23 cellular contexts compared by ENCODE assay signal in genomic region chr13:32610977-32611376, GRCh38. TPM values are rescaled to one million over a fixed set of nuclear protein-coding genes. Genes with fewer than 3 reads are reported as not detected.
DNase-seq lines count a peak whose midpoint lies in the region; ATAC-seq, FAIRE-seq and TF ChIP-seq lines count a peak whose summit lies in the region.
"Had no signal": no experiment of that assay in that cellular context is flagged by ENCODE, and none has a peak within 500 bp of the region (broad histone marks: within the 10 kb centered on the region; RNA-seq: fewer than 3 reads in every experiment).

No MANE protein-coding gene starts in this region.

- no peaks in the 10 kb centered on the region for H3K27me3 ChIP-seq in HepG2 (ENCODE audit: control insufficient read depth in 1 of 2, insufficient read depth in 2 of 2, low read length in 2 of 2)
- H3K27me3 ChIP-seq in right lobe of liver: no peaks in the 10 kb centered on the region
- no peaks in the 10 kb centered on the region for H3K27me3 ChIP-seq in K562 (ENCODE audit: control insufficient read depth in 2 of 2, insufficient read depth in 2 of 2, low read length in 2 of 2)

- H3K9me3 ChIP-seq in HepG2 (ENCODE audit: low read length): 0 out of 2 replicates have a peak, but pooled peaks cover 6% of the 10 kb centered on the region
- no peaks in the 10 kb centered on the region for H3K9me3 ChIP-seq in right lobe of liver
- no peaks in the 10 kb centered on the region for H3K9me3 ChIP-seq in K562 (replicated peaks; ENCODE audit: control insufficient read depth, insufficient read depth, low read depth, low read length)

- DNase-seq in activated T-cell treated with anti-CD3 and anti-CD28 coated beads, Interleukin-2, amount 50 U/mL, for 72 hours: no peak
- no peak for DNase-seq in activated T-cell treated with anti-CD3 and anti-CD28 coated beads, Interleukin-2, amount 50 U/mL, for 24 hours
- DNase-seq in HepG2 (ENCODE audit: low spot score): no peak
- DNase-seq in right lobe of liver: no peak
- DNase-seq in K562 (ENCODE audit: extremely low read depth in 1 of 4, low spot score in 3 of 4): no peak
- DNase-seq in superior temporal gyrus (ENCODE audit: extremely low spot score): peak; percentile 5
- DNase-seq in AG20443 (ENCODE audit: low spot score): no peak
- DNase-seq: ACHN; C1 segment of cervical spinal cord; Calu3; CD4-positive, alpha-beta memory T cell; COR-L47; DMS53; DMS79 treated with DMSO at 0.1 percent for 48 hours; GF-D8; H7 had no signal

- WGBS in HepG2 (ENCODE audit: low lambda C conversion rate): 100% methylated on average over 1 of the region's 1 CpG
- 70% methylated on average over 1 of the region's 1 CpG for WGBS in right lobe of liver (ENCODE audit: insufficient coverage, low coverage, low lambda C conversion rate, missing lambda C conversion rate)
- WGBS in K562 (ENCODE audit: insufficient coverage, low coverage, missing lambda C conversion rate): no CpG with 5 or more reads among the region's 1 CpG

- H3K27me3 Mint-ChIP-seq in activated T-cell treated with anti-CD3 and anti-CD28 coated beads, Interleukin-2, amount 50 U/mL, for 72 hours (ENCODE audit: low read depth): no peaks in the 10 kb centered on the region
- H3K27me3 Mint-ChIP-seq in activated T-cell treated with anti-CD3 and anti-CD28 coated beads, Interleukin-2, amount 50 U/mL, for 24 hours: no peaks in the 10 kb centered on the region
- H3K27me3 Mint-ChIP-seq: CD4-positive, alpha-beta memory T cell had no signal

- TF ChIP-seq EP300 in HepG2 (IDR thresholded peaks at IDR 0.05; ENCODE audit: low read depth in 2 of 2, low read length in 2 of 2): no peak
- no peak for TF ChIP-seq EP300 in HepG2 (CRISPR knock-in tag; IDR thresholded peaks at IDR 0.05; ENCODE audit: borderline replicate concordance)
- TF ChIP-seq EP300 in K562 (IDR thresholded peaks at IDR 0.05; ENCODE audit: low read length): no peak

- H3K4me3 ChIP-seq in HepG2 (replicated peaks in 1 of 3; ENCODE audit: insufficient read depth in 1 of 3, low read depth in 2 of 3, low read length in 3 of 3) (no peak overlapping the region), right lobe of liver (no peak overlapping the region), K562 (no peak overlapping the region)

- H3K79me2 ChIP-seq in HepG2 (ENCODE audit: insufficient read depth, low read length) (peaks cover 88% of the 10 kb centered on the region), K562 (ENCODE audit: control insufficient read depth, insufficient read depth, low read length) (peaks cover 76% of the 10 kb centered on the region)

- no peak for ATAC-seq in activated T-cell treated with anti-CD3 and anti-CD28 coated beads, Interleukin-2, amount 50 U/mL, for 72 hours (replicated peaks in 1 of 2)
- no peak for ATAC-seq in HepG2
- ATAC-seq in right lobe of liver: no peak
- ATAC-seq in K562: no peak
- no peak for ATAC-seq in HG03460 (IDR thresholded peaks at IDR 0.05; ENCODE audit: unreplicated experiment)
- ATAC-seq: HCT116 had no signal

- H3K36me3 Mint-ChIP-seq in activated T-cell treated with anti-CD3 and anti-CD28 coated beads, Interleukin-2, amount 50 U/mL, for 72 hours (ENCODE audit: insufficient read depth in 2 of 2): peaks cover 16 to 24% of the 10 kb centered on the region in 2 donors
- peaks cover 60% of the 10 kb centered on the region for H3K36me3 Mint-ChIP-seq in activated T-cell treated with anti-CD3 and anti-CD28 coated beads, Interleukin-2, amount 50 U/mL, for 24 hours (ENCODE audit: low read depth)

- no peak overlapping the region for H2AFZ ChIP-seq in HepG2 (ENCODE audit: low read length)
- H2AFZ ChIP-seq in K562 (ENCODE audit: low read depth, low read length): no peak overlapping the region

- H3K4me1 ChIP-seq in HepG2 (ENCODE audit: insufficient read depth, low read length): peaks cover 43% of the 10 kb centered on the region
- H3K4me1 ChIP-seq in right lobe of liver: peaks cover 0 to 12% (median 0%) of the 10 kb centered on the region in 4 donors
- no peaks in the 10 kb centered on the region; a peak in 1 of 5 replicates for H3K4me1 ChIP-seq in K562 (replicated peaks in 1 of 2; ENCODE audit: control insufficient read depth in 2 of 2, insufficient read depth in 2 of 2, low read length in 2 of 2)

- POLR2A ChIA-PET in HepG2 (lab: Yijun Ruan, JAX) (no interaction called here), K562 (lab: Yijun Ruan, JAX) (no interaction called here)

- in situ Hi-C loops in HepG2 (cut with HindIII; ENCODE audit: extremely low pct_ligation_motif_present, low pct_unique_long_range_greater_than_20kb): no loop called here
- in situ Hi-C loops in K562 (cut with MboI): no loop called here

- H3K4me3 Mint-ChIP-seq in activated T-cell treated with anti-CD3 and anti-CD28 coated beads, Interleukin-2, amount 50 U/mL, for 72 hours: no peak overlapping the region
- no peak overlapping the region for H3K4me3 Mint-ChIP-seq in activated T-cell treated with anti-CD3 and anti-CD28 coated beads, Interleukin-2, amount 50 U/mL, for 24 hours

- peaks cover 8 to 10% of the 10 kb centered on the region in 2 donors for H3K9me3 Mint-ChIP-seq in activated T-cell treated with anti-CD3 and anti-CD28 coated beads, Interleukin-2, amount 50 U/mL, for 72 hours
- H3K9me3 Mint-ChIP-seq in activated T-cell treated with anti-CD3 and anti-CD28 coated beads, Interleukin-2, amount 50 U/mL, for 24 hours: peaks cover 31% of the 10 kb centered on the region

- TF ChIP-seq POLR2A in HepG2 (IDR thresholded peaks at IDR 0.05; ENCODE audit: insufficient read depth in 1 of 2, low read depth in 2 of 2, low read length in 2 of 2): no peak
- no peak for TF ChIP-seq POLR2A in right lobe of liver (IDR thresholded peaks at IDR 0.05)
- no peak for TF ChIP-seq POLR2A in K562 (conservative IDR thresholded peaks at IDR 0.05)

- no peak for FAIRE-seq in HepG2 (lab: Jason Lieb, UNC)
- FAIRE-seq in K562 (lab: Jason Lieb, UNC): no peak
- FAIRE-seq: A204.1, GM12891, GM18507, H1 had no signal

- H3K9me1 ChIP-seq in K562 (ENCODE audit: control insufficient read depth, insufficient read depth, low read length): no peaks in the 10 kb centered on the region

- H3K9ac ChIP-seq in HepG2 (ENCODE audit: insufficient read depth, low read depth, low read length): no peak overlapping the region
- H3K9ac ChIP-seq in K562 (ENCODE audit: insufficient read depth in 1 of 2, low read depth in 2 of 2, low read length in 2 of 2): no peak overlapping the region

- H3K36me3 ChIP-seq in HepG2 (replicated peaks in 1 of 2; ENCODE audit: control insufficient read depth in 1 of 2, insufficient read depth in 2 of 2, low read length in 2 of 2): no peaks in the 10 kb centered on the region
- H3K36me3 ChIP-seq in right lobe of liver: no peaks in the 10 kb centered on the region
- H3K36me3 ChIP-seq in K562 (ENCODE audit: control insufficient read depth, insufficient read depth, low read length): no peaks in the 10 kb centered on the region

- TF ChIP-seq CTCF in HepG2 (CRISPR knock-in tag; IDR thresholded peaks at IDR 0.05): no peak
- no peak for TF ChIP-seq CTCF in right lobe of liver (IDR thresholded peaks at IDR 0.05)
- no peak for TF ChIP-seq CTCF in K562 (IDR thresholded peaks at IDR 0.05 in 2 of 3, conservative IDR thresholded peaks at IDR 0.05 in 1 of 3; ENCODE audit: insufficient read depth in 2 of 3, low read depth in 1 of 3, low read length in 3 of 3)

- CTCF ChIA-PET in HepG2 (lab: Yijun Ruan, JAX; ENCODE audit: low intra/inter-chr PET ratio, low total read pairs) (no interaction called here), K562 (lab: Yijun Ruan, JAX; ENCODE audit: low intra/inter-chr PET ratio) (no interaction called here)

- peak overlapping the region; percentile 2 for H3K27ac Mint-ChIP-seq in activated T-cell treated with anti-CD3 and anti-CD28 coated beads, Interleukin-2, amount 50 U/mL, for 72 hours
- H3K27ac Mint-ChIP-seq in activated T-cell treated with anti-CD3 and anti-CD28 coated beads, Interleukin-2, amount 50 U/mL, for 24 hours: no peak overlapping the region

- peaks cover 9% of the 10 kb centered on the region for H3K4me1 Mint-ChIP-seq in activated T-cell treated with anti-CD3 and anti-CD28 coated beads, Interleukin-2, amount 50 U/mL, for 72 hours (ENCODE audit: low read depth)
- H3K4me1 Mint-ChIP-seq in activated T-cell treated with anti-CD3 and anti-CD28 coated beads, Interleukin-2, amount 50 U/mL, for 24 hours (ENCODE audit: low read depth): peaks cover 54% of the 10 kb centered on the region

- H3K4me2 ChIP-seq in HepG2 (ENCODE audit: low read depth, low read length) (no peak overlapping the region), K562 (ENCODE audit: insufficient read depth, low read length) (no peak overlapping the region)

- intact Hi-C loops in HepG2 (cut with micrococcal nuclease; ENCODE audit: unreplicated experiment): no loop called here
- intact Hi-C loops in right lobe of liver (cut with DNase I): no loop called here
- intact Hi-C loops in K562 (cut with micrococcal nuclease): no loop called here

- BruUV-seq in HepG2 (replicated peaks; lab: Mats Ljungman, UMichigan): no TSS peak
- BruUV-seq in K562 (replicated peaks; lab: Mats Ljungman, UMichigan): no TSS peak

- H4K20me1 ChIP-seq in HepG2 (ENCODE audit: insufficient read depth, low read length) (0 out of 2 replicates have a peak, but pooled peaks cover 10% of the 10 kb centered on the region), K562 (replicated peaks; ENCODE audit: control insufficient read depth, insufficient read depth, low read length) (no peaks in the 10 kb centered on the region)

- H3K27ac ChIP-seq in HepG2 (ENCODE audit: extremely low read length, insufficient read depth, low read length) (no peak overlapping the region), right lobe of liver (no peak overlapping the region), K562 (ENCODE audit: extremely low read depth, low read depth, low read length) (no peak overlapping the region)
- H3K27ac ChIP-seq: 22Rv1 had no signal

- TF ChIP-seq RAD21 in HepG2 (CRISPR knock-in tag; IDR thresholded peaks at IDR 0.05): no peak
- no peak for TF ChIP-seq RAD21 in K562 (CRISPR knock-in tag; conservative IDR thresholded peaks at IDR 0.05 in 1 of 2, IDR thresholded peaks at IDR 0.05 in 1 of 2)

RNA-seq across cellular contexts. Expression of gene PDS5B, which starts 24.7 kb away (rescaled TPM):
- total RNA-seq in activated T-cell treated with anti-CD3 and anti-CD28 coated beads, Interleukin-2, amount 50 U/mL, for 72 hours: 10 to 100 TPM; 52.9 to 53.1 TPM
- 24.6 and 53.7 TPM in 2 replicates for total RNA-seq in HepG2 (2016; rRNA removed; fragmentation: Illumina TruSeq; extraction: Trizol)
- total RNA-seq in HepG2 (2016; cell fraction: cytosol; rRNA removed; fragmentation: Illumina TruSeq; extraction: Trizol; ENCODE audit: low read depth): 7.4 and 7.9 TPM in 2 replicates
- 22.7 and 47.5 TPM in 2 replicates for total RNA-seq in HepG2 (2016; cell fraction: insoluble cytoplasmic fraction; rRNA removed; fragmentation: Illumina TruSeq; extraction: Trizol)
- 9.7 and 11.0 TPM in 2 replicates for total RNA-seq in HepG2 (2016; cell fraction: membrane; rRNA removed; fragmentation: Illumina TruSeq; extraction: Trizol)
- 56.7 and 57.7 TPM in 2 replicates for total RNA-seq in HepG2 (2016; cell fraction: nucleus; rRNA removed; fragmentation: Illumina TruSeq; extraction: Trizol)
- polyA plus RNA-seq in HepG2 (2011; rRNA removed): 4.7 and 5.8 TPM in 2 replicates
- 2.4 and 3.9 TPM in 2 replicates for polyA plus RNA-seq in HepG2 (2011; cell fraction: cytosol; rRNA removed)
- 6.2 and 7.3 TPM in 2 replicates for polyA plus RNA-seq in HepG2 (2011; cell fraction: nucleus; rRNA removed)
- 10.6 and 16.1 TPM in 2 replicates for polyA plus RNA-seq in HepG2 (2012)
- 0.51 and 0.53 TPM in 2 replicates for polyA plus RNA-seq in HepG2 (2016; cell fraction: cytosol; fragmentation: Illumina TruSeq; extraction: Trizol; ENCODE audit: low read depth)
- polyA plus RNA-seq in HepG2 (2016; cell fraction: insoluble cytoplasmic fraction; fragmentation: Illumina TruSeq; extraction: Trizol; ENCODE audit: low read depth): 34.6 and 36.3 TPM in 2 replicates
- 1.4 and 2.0 TPM in 2 replicates for polyA plus RNA-seq in HepG2 (2016; cell fraction: membrane; fragmentation: Illumina TruSeq; extraction: Trizol; ENCODE audit: low read depth)
- polyA plus RNA-seq in HepG2 (2016; cell fraction: nucleus; fragmentation: Illumina TruSeq; extraction: Trizol; ENCODE audit: insufficient read depth, low read depth): 29.6 and 30.0 TPM in 2 replicates
- 5.9 and 9.8 TPM in 2 replicates for polyA minus RNA-seq in HepG2 (2011; rRNA and poly(A)+ RNA removed; ENCODE audit: low replicate concordance)
- polyA minus RNA-seq in HepG2 (2011; cell fraction: cytosol; rRNA and poly(A)+ RNA removed): 17.9 and 19.7 TPM in 2 replicates
- polyA minus RNA-seq in HepG2 (2011; cell fraction: nucleus; rRNA and poly(A)+ RNA removed): 75.3 and 79.7 TPM in 2 replicates
- 10 to 100 TPM; 11.9 to 14.2 (median 12.5) TPM for total RNA-seq in right lobe of liver
- total RNA-seq in K562 (2011; cell fraction: chromatin; rRNA removed; ENCODE audit: low replicate concordance): 12.8 and 71.8 TPM in 2 replicates
- 5.8 and 9.7 TPM in 2 replicates for total RNA-seq in K562 (2011; cell fraction: nucleolus; rRNA removed)
- 20.5 and 29.9 TPM in 2 replicates for total RNA-seq in K562 (2011; cell fraction: nucleoplasm; rRNA removed)
- 13.1 and 13.5 TPM in 2 replicates for total RNA-seq in K562 (2014; rRNA removed)
- total RNA-seq in K562 (2014; rRNA removed; fragmentation: Illumina TruSeq; extraction: Trizol): 14.4 and 15.6 TPM in 2 replicates
- 19.3 and 20.8 TPM in 2 replicates for total RNA-seq in K562 (2015; rRNA removed; fragmentation: Illumina TruSeq; extraction: Trizol)
- 23.7 TPM in 2 replicates for total RNA-seq in K562 (2021)
- 6.2 and 10.2 TPM in 2 replicates for polyA plus RNA-seq in K562 (2011; rRNA removed)
- 1.9 and 2.9 TPM in 2 replicates for polyA plus RNA-seq in K562 (2011; cell fraction: cytosol; rRNA removed)
- polyA plus RNA-seq in K562 (2011; cell fraction: nucleus; rRNA removed): 5.9 and 7.5 TPM in 2 replicates
- 6.5 and 10.7 TPM in 2 replicates for polyA plus RNA-seq in K562 (2012)
- polyA plus RNA-seq in K562 (2014; fragmentation: Illumina TruSeq; extraction: Trizol): 12.6 and 19.2 TPM in 2 replicates
- 1 to 10 TPM; 6.2 TPM for polyA plus RNA-seq in K562 (2014; fragmentation: Nextera tagmentation; extraction: Ambion mirVana)
- polyA plus RNA-seq in K562 (2014; rRNA removed): 10.6 and 13.0 TPM in 2 replicates
- polyA minus RNA-seq in K562 (2011; rRNA and poly(A)+ RNA removed): 31.5 and 31.8 TPM in 2 replicates
- 12.0 and 20.3 TPM in 2 replicates for polyA minus RNA-seq in K562 (2011; cell fraction: cytosol; rRNA and poly(A)+ RNA removed)
- 20.5 and 34.2 TPM in 2 replicates for polyA minus RNA-seq in K562 (2011; cell fraction: nucleus; rRNA and poly(A)+ RNA removed)
